19 cellular contexts compared by ENCODE assay signal in the genomic region with DNA sequence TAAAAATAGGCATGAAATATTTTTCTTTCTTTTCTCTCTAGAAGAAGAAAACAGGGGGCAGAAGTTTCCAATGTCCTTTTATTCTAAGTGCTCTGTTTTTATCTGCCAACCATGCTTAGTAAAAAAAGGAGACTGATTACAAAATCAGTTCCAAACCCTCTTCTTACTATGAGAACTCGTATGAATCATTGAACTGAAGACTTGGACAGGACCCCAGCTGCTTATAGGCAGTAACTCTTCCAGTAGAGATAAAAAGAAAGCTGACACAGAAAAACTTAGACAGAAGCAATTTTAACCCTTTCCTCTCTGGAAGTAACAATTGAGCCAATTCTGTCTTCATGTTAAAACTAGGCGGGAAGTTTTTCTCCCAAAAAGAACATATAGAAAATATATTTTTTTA. TPM values are rescaled to one million over a fixed set of nuclear protein-coding genes. Genes with fewer than 3 reads are reported as not detected.
A peak's percentile ranks its signal among the peaks of the same experiment; 100 is the strongest.
DNase-seq lines count a peak whose midpoint lies in the region; ATAC-seq and TF ChIP-seq lines count a peak whose summit lies in the region.
"Had no signal": no experiment of that assay in that cellular context is flagged by ENCODE, and none has a peak within 500 bp of the region (broad histone marks: within the 10 kb centered on the region; RNA-seq: fewer than 3 reads in every experiment).

No MANE protein-coding gene starts in this region.

- H3K27ac ChIP-seq in breast epithelium = no peak overlapping the region
- H3K27ac ChIP-seq: transverse colon, WERI-Rb-1 had no signal

- no peaks in the 10 kb centered on the region for H3K36me3 Mint-ChIP-seq in MCF 10A (ENCODE audit: insufficient read depth, unreplicated experiment)
- H3K36me3 Mint-ChIP-seq in stimulated activated effector memory CD8-positive, alpha-beta T cell treated with anti-CD3 and anti-CD28 coated beads, Interleukin-12 subunit alpha, Interleukin-12 subunit beta, amount 100 ng/mL, for 72 hours = no peaks in the 10 kb centered on the region
- H3K36me3 Mint-ChIP-seq: activated naive CD8-positive, alpha-beta T cell treated with anti-CD3 and anti-CD28 coated beads, Interleukin-2, amount 10 ng/mL, durations not matched to agents 7 days and 5 days; natural killer cell treated with Interleukin-12 subunit alpha and Interleukin-12 subunit beta and Interleukin-15 and Interleukin-18, amount 100 ng/mL, for 72 hours had no signal

- H3K9me3 ChIP-seq in breast epithelium (no peaks in the 10 kb centered on the region), BE2C (no peaks in the 10 kb centered on the region)
- H3K9me3 ChIP-seq: transverse colon had no signal

- no TSS peak for BruUV-seq in MCF 10A (replicated peaks; lab: Mats Ljungman, UMichigan)

- no peak overlapping the region for H3K27ac Mint-ChIP-seq in MCF 10A (ENCODE audit: low read depth, unreplicated experiment)
- H3K27ac Mint-ChIP-seq in stimulated activated effector memory CD8-positive, alpha-beta T cell treated with anti-CD3 and anti-CD28 coated beads, Interleukin-12 subunit alpha, Interleukin-12 subunit beta, amount 100 ng/mL, for 72 hours = no peak overlapping the region
- H3K27ac Mint-ChIP-seq: activated naive CD8-positive, alpha-beta T cell treated with anti-CD3 and anti-CD28 coated beads, Interleukin-2, amount 10 ng/mL, durations not matched to agents 7 days and 5 days; natural killer cell treated with Interleukin-12 subunit alpha and Interleukin-12 subunit beta and Interleukin-15 and Interleukin-18, amount 100 ng/mL, for 72 hours; T-helper 1 cell treated with Interleukin-12 subunit alpha and Interleukin-12 subunit beta and Interleukin-4 antibody, amounts not matched to agents 30 μg/mL and 1 μg/mL, for 36 hours had no signal

- CTCF ChIA-PET in MCF 10A (lab: Yijun Ruan, JAX) = interaction anchor here (0.7 to 1.1 kb wide), 3 partner anchors 253 to 1620 kb away, joined by 3 read pairs; no protein-coding TSS in a partner anchor

- TF ChIP-seq POLR2A in breast epithelium (IDR thresholded peaks at IDR 0.05) = no peak

- intact Hi-C loops in MCF 10A (cut with micrococcal nuclease) = no loop called here
- intact Hi-C loops in breast epithelium (cut with DNase I; ENCODE audit: low total_unique reads) = no loop called here

- no peaks in the 10 kb centered on the region for H3K36me3 ChIP-seq in breast epithelium
- H3K36me3 ChIP-seq in BE2C = no peaks in the 10 kb centered on the region
- H3K36me3 ChIP-seq: transverse colon, WERI-Rb-1 had no signal

- H3K4me3 ChIP-seq in breast epithelium (no peak overlapping the region), BE2C (ENCODE audit: low read depth, low read length) (no peak overlapping the region)
- H3K4me3 ChIP-seq: transverse colon had no signal

- no peaks in the 10 kb centered on the region for H3K9me3 Mint-ChIP-seq in MCF 10A (ENCODE audit: unreplicated experiment)
- peaks cover 4% of the 10 kb centered on the region for H3K9me3 Mint-ChIP-seq in stimulated activated effector memory CD8-positive, alpha-beta T cell treated with anti-CD3 and anti-CD28 coated beads, Interleukin-12 subunit alpha, Interleukin-12 subunit beta, amount 100 ng/mL, for 72 hours
- H3K9me3 Mint-ChIP-seq: activated naive CD8-positive, alpha-beta T cell treated with anti-CD3 and anti-CD28 coated beads, Interleukin-2, amount 10 ng/mL, durations not matched to agents 7 days and 5 days; T-helper 1 cell treated with Interleukin-12 subunit alpha and Interleukin-12 subunit beta and Interleukin-4 antibody, amounts not matched to agents 30 μg/mL and 1 μg/mL, for 36 hours had no signal

- peaks cover 24% of the 10 kb centered on the region for H3K27me3 Mint-ChIP-seq in MCF 10A (ENCODE audit: insufficient read depth, unreplicated experiment)
- H3K27me3 Mint-ChIP-seq: activated naive CD8-positive, alpha-beta T cell treated with anti-CD3 and anti-CD28 coated beads, Interleukin-2, amount 10 ng/mL, durations not matched to agents 7 days and 5 days; natural killer cell treated with Interleukin-12 subunit alpha and Interleukin-12 subunit beta and Interleukin-15 and Interleukin-18, amount 100 ng/mL, for 72 hours had no signal

- H3K27me3 ChIP-seq in breast epithelium (no peaks in the 10 kb centered on the region), BE2C (no peaks in the 10 kb centered on the region; the same call in 1 of the 2 replicates)
- H3K27me3 ChIP-seq: transverse colon had no signal

- no peak for TF ChIP-seq CTCF in MCF 10A (IDR thresholded peaks at IDR 0.05; ENCODE audit: unreplicated experiment)
- TF ChIP-seq CTCF in breast epithelium (IDR thresholded peaks at IDR 0.05) = no peak
- no peak for TF ChIP-seq CTCF in BE2C (IDR thresholded peaks at IDR 0.05; ENCODE audit: low read depth, low read length)

- H3K4me1 ChIP-seq in breast epithelium (no peaks in the 10 kb centered on the region), BE2C (no peaks in the 10 kb centered on the region)
- H3K4me1 ChIP-seq: transverse colon had no signal

- ATAC-seq in stimulated activated effector memory CD8-positive, alpha-beta T cell treated with anti-CD3 and anti-CD28 coated beads, Interleukin-12 subunit alpha, Interleukin-12 subunit beta, amount 100 ng/mL, for 72 hours = no peak
- ATAC-seq in HG02885 (IDR thresholded peaks at IDR 0.05; ENCODE audit: poor library complexity, unreplicated experiment) = no peak
- ATAC-seq: HCT116; natural killer cell treated with Interleukin-12 subunit alpha and Interleukin-12 subunit beta and Interleukin-15 and Interleukin-18, amount 100 ng/mL, for 72 hours had no signal

- POLR2A ChIA-PET in MCF 10A (lab: Yijun Ruan, JAX) = interaction anchor here (0.7 to 1.3 kb wide), 3 partner anchors 9 to 34 kb away, joined by 3 to 5 read pairs (median 3); a partner anchor contains a TSS

- H3K4me3 Mint-ChIP-seq in MCF 10A (ENCODE audit: unreplicated experiment) = no peak overlapping the region
- no peak overlapping the region for H3K4me3 Mint-ChIP-seq in stimulated activated effector memory CD8-positive, alpha-beta T cell treated with anti-CD3 and anti-CD28 coated beads, Interleukin-12 subunit alpha, Interleukin-12 subunit beta, amount 100 ng/mL, for 72 hours
- H3K4me3 Mint-ChIP-seq: activated naive CD8-positive, alpha-beta T cell treated with anti-CD3 and anti-CD28 coated beads, Interleukin-2, amount 10 ng/mL, durations not matched to agents 7 days and 5 days; natural killer cell treated with Interleukin-12 subunit alpha and Interleukin-12 subunit beta and Interleukin-15 and Interleukin-18, amount 100 ng/mL, for 72 hours; T-helper 1 cell treated with Interleukin-12 subunit alpha and Interleukin-12 subunit beta and Interleukin-4 antibody, amounts not matched to agents 30 μg/mL and 1 μg/mL, for 36 hours had no signal

- H3K4me1 Mint-ChIP-seq in MCF 10A (ENCODE audit: insufficient read depth, unreplicated experiment) = peaks cover 2% of the 10 kb centered on the region
- no peaks in the 10 kb centered on the region for H3K4me1 Mint-ChIP-seq in stimulated activated effector memory CD8-positive, alpha-beta T cell treated with anti-CD3 and anti-CD28 coated beads, Interleukin-12 subunit alpha, Interleukin-12 subunit beta, amount 100 ng/mL, for 72 hours
- H3K4me1 Mint-ChIP-seq: activated naive CD8-positive, alpha-beta T cell treated with anti-CD3 and anti-CD28 coated beads, Interleukin-2, amount 10 ng/mL, durations not matched to agents 7 days and 5 days had no signal

- DNase-seq in MCF 10A (ENCODE audit: unreplicated experiment) (peak; percentile 53), breast epithelium (ENCODE audit: low spot score in 2 of 2) (no peak), astrocyte of the hippocampus (ENCODE audit: low read depth, low spot score) (peak; percentile 60), glomerular visceral epithelial cell (ENCODE audit: extremely low spot score) (peak; percentile 3), BE2C (no peak), DMS 273 treated with DMSO at 0.1 percent for 48 hours (lab: John Stamatoyannopoulos, UW) (no peak)
- no peak for DNase-seq in stimulated activated effector memory CD8-positive, alpha-beta T cell treated with anti-CD3 and anti-CD28 coated beads, Interleukin-12 subunit alpha, Interleukin-12 subunit beta, amount 100 ng/mL, for 72 hours (ENCODE audit: low spot score in 2 of 2)
- DNase-seq: activated naive CD8-positive, alpha-beta T cell treated with anti-CD3 and anti-CD28 coated beads, Interleukin-2, amount 10 ng/mL, durations not matched to agents 7 days and 5 days; DMS79 treated with DMSO at 0.1 percent for 48 hours; NCI-H1694 treated with DMSO at 0.1 percent for 48 hours; Right ventricle myocardium superior; stimulated activated CD4-positive, alpha-beta T cell treated with anti-CD3 and anti-CD28 coated beads, Interleukin-15, amount 100 ng/mL, for 24 hours; stimulated activated naive CD4-positive, alpha-beta T cell; transverse colon; WERI-Rb-1 had no signal

RNA-seq across cellular contexts. Expression of a gene that starts 24.5 kb away (rescaled TPM):
- total RNA-seq in MCF 10A (2022) (not detected in 2 replicates), breast epithelium (under 1 TPM; 0.33 to 0.96 (median 0.59) TPM)
- polyA plus RNA-seq in BE2C (2012; ENCODE audit: insufficient read depth, insufficient read length, low read depth) = not detected
- total RNA-seq: activated naive CD8-positive, alpha-beta T cell treated with anti-CD3 and anti-CD28 coated beads, Interleukin-2, amount 10 ng/mL, durations not matched to agents 7 days and 5 days; natural killer cell treated with Interleukin-12 subunit alpha and Interleukin-12 subunit beta and Interleukin-15 and Interleukin-18, amount 100 ng/mL, for 72 hours had no signal

Comparison
In these comparisons a context has a peak if more than half of its experiments do, and no peak if none do; other contexts are left out.
1. DNase-seq: peak in MCF 10A (single experiment), astrocyte of the hippocampus (single experiment) and glomerular visceral epithelial cell (single experiment); none in breast epithelium (0 of 2), stimulated activated effector memory CD8-positive, alpha-beta T cell treated with anti-CD3 and anti-CD28 coated beads, Interleukin-12 subunit alpha, Interleukin-12 subunit beta, amount 100 ng/mL, for 72 hours (0 of 2), BE2C (single experiment) and DMS 273 treated with DMSO at 0.1 percent for 48 hours (single experiment).